21 cellular contexts compared by ENCODE assay signal in the genomic region with DNA sequence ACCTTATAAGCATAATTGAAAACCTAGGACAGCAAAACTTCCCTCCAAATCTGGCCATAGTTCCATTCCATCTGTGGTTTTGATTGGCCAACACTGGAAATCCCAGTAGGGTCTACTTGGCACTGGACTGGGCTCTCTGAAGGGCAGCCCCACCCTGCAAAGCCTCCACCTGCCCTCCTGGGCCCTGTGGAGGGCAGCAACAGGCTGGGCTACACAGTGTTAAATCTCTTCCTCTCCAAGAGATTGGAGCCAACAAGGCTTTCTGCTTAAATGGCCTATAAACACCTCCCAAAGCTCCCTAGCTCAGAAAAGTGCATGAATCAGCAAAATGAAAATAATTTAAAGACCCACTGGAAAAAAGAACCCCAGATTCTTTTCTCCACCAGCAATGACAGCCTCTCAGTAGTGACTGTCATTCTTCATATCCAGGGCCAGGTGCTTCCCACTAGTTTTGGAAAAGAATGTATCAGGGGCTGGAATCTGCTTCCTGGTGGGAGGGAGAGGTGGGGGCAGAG. TPM values are rescaled to one million over a fixed set of nuclear protein-coding genes. Genes with fewer than 3 reads are reported as not detected.
"Had no signal": no experiment of that assay in that cellular context is flagged by ENCODE, and none has a peak within 500 bp of the region (broad histone marks: within the 10 kb centered on the region; RNA-seq: fewer than 3 reads in every experiment).

No MANE protein-coding gene starts in this region.

- H3K4me1 ChIP-seq: esophagus squamous epithelium, left ventricle myocardium inferior, sigmoid colon had no signal

- DNase-seq: activated CD4-positive, alpha-beta T cell treated with anti-CD3 and anti-CD28 coated beads, Interleukin-2, amount 10 ng/mL, durations not matched to agents 7 days and 5 days; activated CD4-positive, CD25-positive, alpha-beta regulatory T cell treated with anti-CD3 and anti-CD28 coated beads, Interleukin-2, amount 50 U/mL, for 72 hours; activated CD8-positive, alpha-beta memory T cell treated with anti-CD3 and anti-CD28 coated beads, Interleukin-2, amount 10 ng/mL, durations not matched to agents 7 days and 5 days; activated CD8-positive, alpha-beta T cell treated with anti-CD3 and anti-CD28 coated beads for 36 hours; activated gamma-delta T cell; activated T-cell treated with anti-CD3 and anti-CD28 coated beads for 4 hours; anterior cingulate cortex; brain microvascular endothelial cell; central memory CD4-positive, alpha-beta T cell; dermis blood vessel endothelial cell; effector memory CD4-positive, alpha-beta T cell; esophagus squamous epithelium; kidney glomerular epithelial cell; left ventricle myocardium inferior; naive thymus-derived CD8-positive, alpha-beta T cell; sigmoid colon; stimulated activated CD4-positive, alpha-beta T cell treated with anti-CD3 and anti-CD28 coated beads, Interleukin-2, amount 100 ng/mL, for 48 hours; stimulated activated CD8-positive, alpha-beta memory T cell treated with anti-CD3 and anti-CD28 coated beads, Interleukin-4, amount 100 ng/mL, for 48 hours; stimulated activated naive B cell treated with anti-CD40 and anti-IgM and Interleukin-4, amounts not matched to agents 10 μg/mL and 1 μg/mL and 100 μg/mL, for 72 hours had no signal

- H3K4me3 ChIP-seq: esophagus squamous epithelium, left ventricle myocardium inferior, sigmoid colon, smooth muscle cell had no signal

- H3K4me2 ChIP-seq: smooth muscle cell had no signal

- FAIRE-seq: endothelial cell of umbilical vein had no signal

- H3K36me3 ChIP-seq: brain microvascular endothelial cell, esophagus squamous epithelium, left ventricle myocardium inferior, sigmoid colon had no signal

- H3K27ac ChIP-seq: brain microvascular endothelial cell, esophagus squamous epithelium, left ventricle myocardium inferior, sigmoid colon had no signal

- ATAC-seq: activated CD8-positive, alpha-beta memory T cell treated with anti-CD3 and anti-CD28 coated beads, Interleukin-2, amount 10 ng/mL, durations not matched to agents 7 days and 5 days; activated CD8-positive, alpha-beta T cell treated with anti-CD3 and anti-CD28 coated beads for 36 hours; naive thymus-derived CD8-positive, alpha-beta T cell; stimulated activated naive B cell treated with anti-CD40 and anti-IgM and Interleukin-4, amounts not matched to agents 10 μg/mL and 1 μg/mL and 100 μg/mL, for 72 hours had no signal

- H3K9me3 ChIP-seq: esophagus squamous epithelium, left ventricle myocardium inferior, sigmoid colon had no signal

- H3K27me3 ChIP-seq: brain microvascular endothelial cell, esophagus squamous epithelium, sigmoid colon had no signal

RNA-seq across cellular contexts. Expression of gene BEND5, which starts 58.5 kb away (rescaled TPM):
- total RNA-seq: endothelial cell of umbilical vein had no signal
- polyA plus RNA-seq: endothelial cell of umbilical vein had no signal
